In the genomic region with DNA sequence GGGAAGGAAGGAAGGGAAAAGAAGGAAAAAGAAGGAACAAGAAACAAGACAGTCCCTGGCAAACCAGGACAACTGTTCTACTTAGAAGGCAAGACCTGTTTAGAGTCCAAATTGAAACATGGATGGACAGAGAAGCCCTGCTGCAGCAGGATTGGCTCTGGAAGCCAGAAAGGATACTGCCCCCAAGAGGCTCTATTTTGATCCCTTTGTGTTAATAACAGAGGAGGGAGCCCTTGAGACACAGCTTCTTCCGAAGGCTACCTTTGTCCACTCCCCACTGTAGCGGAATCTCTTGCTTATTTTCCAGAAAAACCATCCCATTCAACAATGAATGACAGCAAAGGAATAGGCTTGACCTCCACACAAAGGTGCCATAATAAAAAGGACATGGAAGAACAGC, we compare ENCODE assay signal across 24 cellular contexts.
A peak's percentile ranks its signal among the peaks of the same experiment; 100 is the strongest.
DNase-seq lines count a peak whose midpoint lies in the region; ATAC-seq, FAIRE-seq and TF ChIP-seq lines count a peak whose summit lies in the region.
"Had no signal": no experiment of that assay in that cellular context is flagged by ENCODE, and none has a peak within 500 bp of the region (broad histone marks: within the 10 kb centered on the region; RNA-seq: fewer than 3 reads in every experiment).

No MANE protein-coding gene starts in this region.

- FAIRE-seq in K562 (lab: Jason Lieb, UNC) = no peak
- FAIRE-seq in GM12892 (lab: Jason Lieb, UNC) = no peak
- FAIRE-seq: A204.1, G401.6 had no signal

- peak; percentile 85 for ATAC-seq in K562
- no peak for ATAC-seq in GM18873 (IDR thresholded peaks at IDR 0.05; ENCODE audit: low FRiP score, unreplicated experiment)
- ATAC-seq: psoas muscle; stimulated activated naive B cell treated with anti-CD40 and anti-IgM and Interleukin-4, amounts not matched to agents 10 μg/mL and 1 μg/mL and 100 μg/mL, for 72 hours had no signal

- H3K79me2 ChIP-seq in K562 (ENCODE audit: control insufficient read depth, insufficient read depth, low read length) = no peaks in the 10 kb centered on the region

- H3K4me2 ChIP-seq in K562 (ENCODE audit: insufficient read depth, low read length) = no peak overlapping the region
- H3K4me2 ChIP-seq: KMS-11 had no signal

- peak; percentile 16 for DNase-seq in DMS 273 (lab: John Stamatoyannopoulos, UW; ENCODE audit: unreplicated experiment)
- DNase-seq in DMS 273 treated with DMSO at 0.1 percent for 48 hours (lab: John Stamatoyannopoulos, UW) = no peak
- DNase-seq in LNCaP clone FGC (ENCODE audit: low read depth) = no peak
- peak in 2 of 4 experiments; percentile 22 to 26 for DNase-seq in K562 (ENCODE audit: extremely low read depth in 1 of 4, low spot score in 3 of 4)
- no peak for DNase-seq in retinal pigment epithelial cell (ENCODE audit: low read depth)
- no peak for DNase-seq in posterior cingulate gyrus
- DNase-seq in GM12892 (ENCODE audit: insufficient read length) = no peak
- DNase-seq: activated CD4-positive, alpha-beta T cell treated with anti-CD3 and anti-CD28 coated beads, Interleukin-2, amount 50 U/mL, for 4 hours; activated CD4-positive, CD25-positive, alpha-beta regulatory T cell; activated naive CD4-positive, alpha-beta T cell treated with anti-CD3 and anti-CD28 coated beads for 36 hours; adrenal gland; brain microvascular endothelial cell; DMS53; left ventricle myocardium inferior; NCI-H1436 treated with DMSO at 0.1 percent for 48 hours; NCI-H510A; psoas muscle; stimulated activated naive B cell treated with anti-CD40 and anti-IgM and Interleukin-4, amounts not matched to agents 10 μg/mL and 1 μg/mL and 100 μg/mL, for 72 hours had no signal

- TF ChIP-seq CTCF in LNCaP clone FGC (IDR thresholded peaks at IDR 0.05; ENCODE audit: control insufficient read depth, extremely low read depth, insufficient read depth) (0 out of 2 replicates have a peak, but pooled peaks have one; percentile 9), K562 (IDR thresholded peaks at IDR 0.05 in 2 of 3, conservative IDR thresholded peaks at IDR 0.05 in 1 of 3; ENCODE audit: insufficient read depth in 2 of 3, low read depth in 1 of 3, low read length in 3 of 3) (peak; percentile 43 to 92 (median 74); a peak in 5 of 6 replicates), retinal pigment epithelial cell (conservative IDR thresholded peaks at IDR 0.05; ENCODE audit: low read depth, low read length) (peak; percentile 8)

- CTCF ChIA-PET in K562 (lab: Yijun Ruan, JAX; ENCODE audit: low intra/inter-chr PET ratio) = interaction anchor here (0.6 kb wide), 1 partner anchor 321 kb away, joined by 3 read pairs; no protein-coding TSS in a partner anchor

- H3K9ac ChIP-seq in K562 (ENCODE audit: insufficient read depth in 1 of 2, low read depth in 2 of 2, low read length in 2 of 2) = no peak overlapping the region
- H3K9ac ChIP-seq: KMS-11 had no signal

- no peak overlapping the region for H3K4me3 ChIP-seq in LNCaP clone FGC (ENCODE audit: low read depth, low read length)
- no peak overlapping the region for H3K4me3 ChIP-seq in K562
- H3K4me3 ChIP-seq in retinal pigment epithelial cell (ENCODE audit: low read length) = no peak overlapping the region
- H3K4me3 ChIP-seq: adrenal gland, left ventricle myocardium inferior, psoas muscle, SK-N-MC had no signal

- peak in 1 of 2 experiments; percentile 46; a peak in 2 of 4 replicates for TF ChIP-seq RAD21 in K562 (CRISPR knock-in tag; conservative IDR thresholded peaks at IDR 0.05 in 1 of 2, IDR thresholded peaks at IDR 0.05 in 1 of 2)

- no peaks in the 10 kb centered on the region for H3K9me3 ChIP-seq in K562 (replicated peaks; ENCODE audit: control insufficient read depth, insufficient read depth, low read depth, low read length)
- H3K9me3 ChIP-seq: adrenal gland, psoas muscle had no signal

- peaks cover 3 to 9% of the 10 kb centered on the region in 2 experiments; a peak in 1 of 5 replicates for H3K27me3 ChIP-seq in K562 (ENCODE audit: control insufficient read depth in 2 of 2, insufficient read depth in 2 of 2, low read length in 2 of 2)
- H3K27me3 ChIP-seq: adrenal gland, brain microvascular endothelial cell had no signal

- intact Hi-C loops in K562 (cut with micrococcal nuclease) = loop anchor here (2.0 kb wide), 1 partner anchor 71 kb away; no protein-coding TSS in a partner anchor
- intact Hi-C loops in posterior cingulate gyrus (cut with DNase I) = no loop called here

- H3K4me1 ChIP-seq in K562 (replicated peaks in 1 of 2; ENCODE audit: control insufficient read depth in 2 of 2, insufficient read depth in 2 of 2, low read length in 2 of 2) = no peaks in the 10 kb centered on the region
- H3K4me1 ChIP-seq: adrenal gland, left ventricle myocardium inferior, psoas muscle had no signal

- in situ Hi-C loops in K562 (cut with MboI) = no loop called here

- no peaks in the 10 kb centered on the region for H3K36me3 ChIP-seq in K562 (ENCODE audit: control insufficient read depth, insufficient read depth, low read length)
- H3K36me3 ChIP-seq: adrenal gland, brain microvascular endothelial cell, left ventricle myocardium inferior had no signal

- BruUV-seq in K562 (replicated peaks; lab: Mats Ljungman, UMichigan) = no TSS peak

- no peak for TF ChIP-seq EP300 in K562 (IDR thresholded peaks at IDR 0.05; ENCODE audit: low read length)

- H3K27ac ChIP-seq in K562 (ENCODE audit: extremely low read depth, low read depth, low read length) = no peak overlapping the region
- H3K27ac ChIP-seq: adrenal gland, brain microvascular endothelial cell, KMS-11, left ventricle myocardium inferior, psoas muscle, RWPE1, SK-N-MC had no signal

- WGBS in K562 (ENCODE audit: insufficient coverage, low coverage, missing lambda C conversion rate) = 7% methylated on average over 2 of the region's 2 CpGs

- no peak overlapping the region for H2AFZ ChIP-seq in K562 (ENCODE audit: low read depth, low read length)

- H3K9me1 ChIP-seq in K562 (ENCODE audit: control insufficient read depth, insufficient read depth, low read length) = no peaks in the 10 kb centered on the region

- POLR2A ChIA-PET in K562 (lab: Yijun Ruan, JAX) = no interaction called here

- TF ChIP-seq POLR2A in K562 (conservative IDR thresholded peaks at IDR 0.05) (no peak), GM12892 (IDR thresholded peaks at IDR 0.05; ENCODE audit: low read depth, low read length) (no peak)

- no peaks in the 10 kb centered on the region for H4K20me1 ChIP-seq in K562 (replicated peaks; ENCODE audit: control insufficient read depth, insufficient read depth, low read length)

TF ChIP-seq in K562, 482 proteins besides CTCF, POLR2A, EP300 and RAD21:
- no peak for TF ChIP-seq KLF10 (CRISPR knock-in tag; IDR thresholded peaks at IDR 0.05)
- TF ChIP-seq DLX4 (CRISPR knock-in tag; IDR thresholded peaks at IDR 0.05) = no peak
- peak; percentile 42 for TF ChIP-seq CTCFL (IDR thresholded peaks at IDR 0.05; ENCODE audit: borderline replicate concordance, insufficient read depth, low read depth, low read length, poor library complexity, severe bottlenecking)
- TF ChIP-seq MEF2D (tag; conservative IDR thresholded peaks at IDR 0.05; ENCODE audit: low read depth) = no peak
- no peak for TF ChIP-seq ZNF24 (IDR thresholded peaks at IDR 0.05)
- no peak for TF ChIP-seq C11orf30 (IDR thresholded peaks at IDR 0.05; ENCODE audit: low read depth)

Comparison
In these comparisons a context has a peak if more than half of its experiments do, and no peak if none do; other contexts are left out.
1. CTCF ChIP-seq: peak in every context shown above with its lines; median percentile 74 in K562; 9 in LNCaP clone FGC; 8 in retinal pigment epithelial cell.